1 cellular context compared by ENCODE assay signal in genomic region chr16:87328846-87329245, GRCh38.
TF ChIP-seq lines count a peak whose summit lies in the region.

No MANE protein-coding gene starts in this region.

TF ChIP-seq in HepG2, 621 proteins besides CTCF, POLR2A, EP300 and RAD21:
- TF ChIP-seq SKI (IDR thresholded peaks at IDR 0.05; ENCODE audit: partially characterized antibody) (no peak), AKAP8 (CRISPR knock-in tag; IDR thresholded peaks at IDR 0.05) (0 out of 2 replicates have a peak, but pooled peaks have one; percentile 10), RFXAP (CRISPR knock-in tag; IDR thresholded peaks at IDR 0.05; ENCODE audit: borderline replicate concordance) (no peak), NFAT5 (CRISPR knock-in tag; IDR thresholded peaks at IDR 0.05) (no peak), SALL1 (CRISPR knock-in tag; IDR thresholded peaks at IDR 0.05) (peak; percentile 28; the same call in 1 of the 2 replicates), BRF2 (CRISPR knock-in tag; IDR thresholded peaks at IDR 0.05) (0 out of 2 replicates have a peak, but pooled peaks have one; percentile 24), PITX1 (CRISPR knock-in tag; IDR thresholded peaks at IDR 0.05) (0 out of 2 replicates have a peak, but pooled peaks have one; percentile 12), RBM22 (optimal IDR thresholded peaks at IDR 0.05; ENCODE audit: low read length) (peak; percentile 86), ATF4 (CRISPR knock-in tag; IDR thresholded peaks at IDR 0.05) (no peak), ZBTB49 (CRISPR knock-in tag; IDR thresholded peaks at IDR 0.05; ENCODE audit: borderline replicate concordance) (no peak)
